Comparison of ENCODE assay signal across 8 cellular contexts in genomic region chr20:49278036-49278816, GRCh38. TPM values are rescaled to one million over a fixed set of nuclear protein-coding genes. Genes with fewer than 3 reads are reported as not detected.
DNase-seq lines count a peak whose midpoint lies in the region; ATAC-seq lines count a peak whose summit lies in the region.

Gene ZNFX1, minus strand, starts transcription at chr20:49278057. Its CDS starts 2,218 bp downstream, at chr20:49275839.

- peak within 1 kb of the TSS; percentile 86 to 94 for H3K4me3 Mint-ChIP-seq in effector memory CD8-positive, alpha-beta T cell
- peak within 1 kb of the TSS; percentile 98 for H3K4me3 Mint-ChIP-seq in memory B cell

- peaks cover 90% of the 10 kb centered on the region for H3K36me3 Mint-ChIP-seq in effector memory CD8-positive, alpha-beta T cell (ENCODE audit: insufficient read depth)
- H3K36me3 Mint-ChIP-seq in memory B cell = peaks cover 40% of the 10 kb centered on the region

- peak; percentile 100 for DNase-seq in COLO668 (lab: John Stamatoyannopoulos, UW; ENCODE audit: unreplicated experiment)
- peak; percentile 97 for DNase-seq in HT1080 (ENCODE audit: low read depth)
- DNase-seq in NOMO-1 treated with DMSO at 0.1 percent for 48 hours (lab: John Stamatoyannopoulos, UW; ENCODE audit: unreplicated experiment) = peak; percentile 99
- peak; percentile 95 to 96 for DNase-seq in activated CD8-positive, alpha-beta memory T cell treated with anti-CD3 and anti-CD28 coated beads for 4 hours (ENCODE audit: low read depth in 2 of 2)
- peak; percentile 97 to 98 (median 98) for DNase-seq in effector memory CD8-positive, alpha-beta T cell
- peak; percentile 96 to 98 for DNase-seq in memory B cell (ENCODE audit: low spot score in 2 of 2)
- DNase-seq in stimulated activated CD8-positive, alpha-beta memory T cell treated with anti-CD3 and anti-CD28 coated beads, Interleukin-12 subunit alpha, Interleukin-12 subunit beta, amount 100 ng/mL, for 24 hours (ENCODE audit: extremely low read depth) = peak; percentile 90

- ATAC-seq in GM21360 (IDR thresholded peaks at IDR 0.05; ENCODE audit: unreplicated experiment) (peak; percentile 79), memory B cell (ENCODE audit: low read depth) (peak; percentile 79)
- ATAC-seq in effector memory CD8-positive, alpha-beta T cell (replicated peaks) = peak; percentile 83

- peaks cover 58 to 69% of the 10 kb centered on the region in 2 donors for H3K4me1 Mint-ChIP-seq in effector memory CD8-positive, alpha-beta T cell (ENCODE audit: low read depth in 2 of 2)
- H3K4me1 Mint-ChIP-seq in memory B cell = peaks cover 49% of the 10 kb centered on the region

- H3K27me3 Mint-ChIP-seq in effector memory CD8-positive, alpha-beta T cell = no peaks in the 10 kb centered on the region
- H3K27me3 Mint-ChIP-seq in memory B cell = no peaks in the 10 kb centered on the region

- peak within 1 kb of the TSS; percentile 98 to 100 for H3K27ac Mint-ChIP-seq in effector memory CD8-positive, alpha-beta T cell
- peak within 1 kb of the TSS; percentile 97 for H3K27ac Mint-ChIP-seq in memory B cell

- peaks cover 5 to 17% of the 10 kb centered on the region in 2 donors for H3K9me3 Mint-ChIP-seq in effector memory CD8-positive, alpha-beta T cell
- peaks cover 13% of the 10 kb centered on the region for H3K9me3 Mint-ChIP-seq in memory B cell

RNA-seq across cellular contexts. Expression of gene ZNFX1, which starts in this region (rescaled TPM):
- 34.1 and 37.4 TPM in 2 replicates for total RNA-seq in HT1080 (2014; rRNA removed; shearing (Covaris generic))
- 15.3 and 18.9 TPM in 2 replicates for polyA plus RNA-seq in HT1080 (2015; cell fraction: cytosol; rRNA removed)
- polyA plus RNA-seq in HT1080 (2015; cell fraction: nucleus; rRNA removed) = 41.7 and 42.2 TPM in 2 replicates

Comparison
In these comparisons a context has a peak if more than half of its experiments do, and no peak if none do; other contexts are left out.
1. Peak in every context shown above with its lines: DNase-seq and ATAC-seq.